11 cellular contexts compared by ENCODE assay signal in genomic region chr3:58356054-58356453, GRCh38. TPM values are rescaled to one million over a fixed set of nuclear protein-coding genes. Genes with fewer than 3 reads are reported as not detected.
DNase-seq lines count a peak whose midpoint lies in the region; ATAC-seq, FAIRE-seq and TF ChIP-seq lines count a peak whose summit lies in the region.
"Had no signal": no experiment of that assay in that cellular context is flagged by ENCODE, and none has a peak within 500 bp of the region (broad histone marks: within the 10 kb centered on the region; RNA-seq: fewer than 3 reads in every experiment).

No MANE protein-coding gene starts in this region.

- no peaks in the 10 kb centered on the region for H3K23me2 ChIP-seq in H1 (ENCODE audit: low read depth, low read length)

- H2BK12ac ChIP-seq in H1 (ENCODE audit: low read depth, low read length), result peak overlapping the region; percentile 6; the same call in 1 of the 2 replicates

- CTCF ChIA-PET in activated CD8-positive, alpha-beta memory T cell treated with anti-CD3 and anti-CD28 coated beads, Interleukin-2, amount 10 ng/mL, durations not matched to agents 7 days and 5 days (lab: Charles Lee), result interaction anchor here (14.1 kb wide), 1 partner anchor 21 kb away, joined by 144 read pairs; the partner anchor contains the start of gene PXK
- CTCF ChIA-PET in H1 (lab: Charles Lee; ENCODE audit: partially characterized antibody), result interaction anchor here (0.7 to 1.3 kb wide), 4 partner anchors 8 to 50 kb away, joined by 3 to 4 read pairs (median 4); partner anchors contain the start of genes HTD2 and RPP14

- POLR2A ChIA-PET in H1 (lab: Charles Lee; ENCODE audit: partially characterized antibody), result no interaction called here

- TF ChIP-seq EP300 in H1 (IDR thresholded peaks at IDR 0.05; ENCODE audit: borderline replicate concordance in 1 of 2, low read depth in 2 of 2, low read length in 2 of 2), result no peak

- no peak overlapping the region for H2BK5ac ChIP-seq in H1 (ENCODE audit: low read depth, low read length)

- H3K18ac ChIP-seq in H1 (ENCODE audit: extremely low read depth, low read length), result no peak overlapping the region

- no peak overlapping the region for H3K4me3 Mint-ChIP-seq in activated CD8-positive, alpha-beta memory T cell treated with anti-CD3 and anti-CD28 coated beads, Interleukin-2, amount 10 ng/mL, durations not matched to agents 7 days and 5 days

- H3K27me3 ChIP-seq in H1 (replicated peaks in 1 of 4; ENCODE audit: control insufficient read depth in 3 of 4, extremely low read depth in 1 of 4, insufficient read depth in 3 of 4, low read length in 3 of 4), result no peaks in the 10 kb centered on the region
- no peaks in the 10 kb centered on the region for H3K27me3 ChIP-seq in smooth muscle cell (ENCODE audit: low read depth)
- H3K27me3 ChIP-seq: SJSA1 had no signal

- H3K36me3 ChIP-seq in H1 (ENCODE audit: control insufficient read depth in 2 of 4, insufficient read depth in 4 of 4, low read length in 3 of 4) (no peaks in the 10 kb centered on the region), smooth muscle cell (ENCODE audit: low read depth) (no peaks in the 10 kb centered on the region)
- H3K36me3 ChIP-seq: SJSA1 had no signal

- H3K79me1 ChIP-seq in H1 (ENCODE audit: low read depth, low read length), result no peaks in the 10 kb centered on the region

- TF ChIP-seq CTCF in H1 (IDR thresholded peaks at IDR 0.05; ENCODE audit: control extremely low read depth in 1 of 3, insufficient read depth in 1 of 3, low read depth in 1 of 3, low read length in 3 of 3) (no peak), smooth muscle cell (IDR thresholded peaks at IDR 0.05; ENCODE audit: borderline replicate concordance, insufficient read depth, poor library complexity, severe bottlenecking) (no peak)

- H4K5ac ChIP-seq in H1 (ENCODE audit: insufficient read length, low read depth, low read length), result no peak overlapping the region

- H3K4me3 ChIP-seq in H1 (ENCODE audit: extremely low read depth in 1 of 4, insufficient read depth in 2 of 4, low read depth in 3 of 4, low read length in 4 of 4), result no peak overlapping the region
- no peak overlapping the region for H3K4me3 ChIP-seq in smooth muscle cell
- H3K4me3 ChIP-seq: SJSA1 had no signal

- no peak for TF ChIP-seq RAD21 in H1 (IDR thresholded peaks at IDR 0.05 in 1 of 2, conservative IDR thresholded peaks at IDR 0.05 in 1 of 2; ENCODE audit: low read depth in 2 of 2, low read length in 2 of 2)

- H3K9me3 ChIP-seq in H1 (ENCODE audit: insufficient read depth in 2 of 2, low read depth in 1 of 2, low read length in 1 of 2), result no peaks in the 10 kb centered on the region
- H3K9me3 ChIP-seq in smooth muscle cell (replicated peaks; ENCODE audit: low read depth), result no peaks in the 10 kb centered on the region
- H3K9me3 ChIP-seq: SJSA1 had no signal

- no peak overlapping the region for H2BK15ac ChIP-seq in H1 (ENCODE audit: low read length)

- no peaks in the 10 kb centered on the region for H3K27me3 Mint-ChIP-seq in activated CD8-positive, alpha-beta memory T cell treated with anti-CD3 and anti-CD28 coated beads, Interleukin-2, amount 10 ng/mL, durations not matched to agents 7 days and 5 days

- no peaks in the 10 kb centered on the region for H3K79me2 ChIP-seq in H1 (ENCODE audit: control insufficient read depth in 1 of 2, insufficient read depth in 2 of 2, low read length in 2 of 2)
- peaks cover 58% of the 10 kb centered on the region for H3K79me2 ChIP-seq in smooth muscle cell (ENCODE audit: low read depth)

- no peak overlapping the region for H4K8ac ChIP-seq in H1 (ENCODE audit: extremely low read depth, insufficient read depth, low read length)

- H3K36me3 Mint-ChIP-seq in activated CD8-positive, alpha-beta memory T cell treated with anti-CD3 and anti-CD28 coated beads, Interleukin-2, amount 10 ng/mL, durations not matched to agents 7 days and 5 days, result peaks cover 18% of the 10 kb centered on the region

- H2AFZ ChIP-seq in H1 (ENCODE audit: low read length), result no peak overlapping the region
- no peak overlapping the region for H2AFZ ChIP-seq in smooth muscle cell (ENCODE audit: low read depth)

- no peak overlapping the region for H2AK5ac ChIP-seq in H1 (ENCODE audit: low read depth, low read length)

- ATAC-seq in activated CD8-positive, alpha-beta memory T cell treated with anti-CD3 and anti-CD28 coated beads, Interleukin-2, amount 10 ng/mL, durations not matched to agents 7 days and 5 days, result no peak
- ATAC-seq in HG03457 (IDR thresholded peaks at IDR 0.05; ENCODE audit: unreplicated experiment), result no peak

- H4K20me1 ChIP-seq in H1 (replicated peaks in 1 of 2; ENCODE audit: control insufficient read depth in 1 of 2, insufficient read depth in 2 of 2, low read length in 2 of 2), result no peaks in the 10 kb centered on the region
- H4K20me1 ChIP-seq in smooth muscle cell (ENCODE audit: low read depth), result peaks cover 23% of the 10 kb centered on the region

- H3K4me1 ChIP-seq in H1 (replicated peaks in 1 of 4; ENCODE audit: control insufficient read depth in 3 of 4, insufficient read depth in 4 of 4, low read length in 3 of 4) (0 out of 7 replicates have a peak, but pooled peaks cover 0 to 3% (median 2%) of the 10 kb centered on the region in 4 experiments), smooth muscle cell (ENCODE audit: low read depth) (no peaks in the 10 kb centered on the region)

- H3K4me1 Mint-ChIP-seq in activated CD8-positive, alpha-beta memory T cell treated with anti-CD3 and anti-CD28 coated beads, Interleukin-2, amount 10 ng/mL, durations not matched to agents 7 days and 5 days, result peaks cover 72% of the 10 kb centered on the region

- no peak overlapping the region for H3K27ac ChIP-seq in H1 (ENCODE audit: low read depth, low read length)
- peak overlapping the region; percentile 15 for H3K27ac ChIP-seq in smooth muscle cell (ENCODE audit: low read depth)
- H3K27ac ChIP-seq: SJSA1 had no signal

- H2BK20ac ChIP-seq in H1 (ENCODE audit: low read length), result no peak overlapping the region

- H3K23ac ChIP-seq in H1 (ENCODE audit: insufficient read length), result no peak overlapping the region

- H3F3A ChIP-seq in smooth muscle cell (ENCODE audit: low read depth), result no peaks in the 10 kb centered on the region

- H3K9me3 Mint-ChIP-seq in activated CD8-positive, alpha-beta memory T cell treated with anti-CD3 and anti-CD28 coated beads, Interleukin-2, amount 10 ng/mL, durations not matched to agents 7 days and 5 days (ENCODE audit: low read depth), result no peaks in the 10 kb centered on the region

- no peak overlapping the region for H2BK120ac ChIP-seq in H1 (replicated peaks; ENCODE audit: low read depth, low read length)

- peak overlapping the region; percentile 79 for H3K27ac Mint-ChIP-seq in activated CD8-positive, alpha-beta memory T cell treated with anti-CD3 and anti-CD28 coated beads, Interleukin-2, amount 10 ng/mL, durations not matched to agents 7 days and 5 days

- H3K4me2 ChIP-seq in H1 (ENCODE audit: insufficient read depth in 1 of 2, low read depth in 2 of 2, low read length in 2 of 2) (no peak overlapping the region), smooth muscle cell (no peak overlapping the region)

- no peak for DNase-seq in activated CD8-positive, alpha-beta memory T cell treated with anti-CD3 and anti-CD28 coated beads, Interleukin-2, amount 10 ng/mL, durations not matched to agents 7 days and 5 days
- DNase-seq in activated CD8-positive, alpha-beta memory T cell treated with anti-CD3 and anti-CD28 coated beads, Interleukin-2, amount 50 U/mL, for 4 hours, result no peak
- peak; percentile 53 to 57 for DNase-seq in NOMO-1 (lab: John Stamatoyannopoulos, UW; ENCODE audit: unreplicated experiment in 2 of 2)
- no peak for DNase-seq in H1 (ENCODE audit: low read depth in 1 of 2, low spot score in 2 of 2)
- DNase-seq in smooth muscle cell (lab: John Stamatoyannopoulos, UW; ENCODE audit: unreplicated experiment), result no peak
- DNase-seq in NCI-H345 (lab: John Stamatoyannopoulos, UW), result no peak
- no peak for DNase-seq in SKM-1 treated with dmso at 0.1 percent for 144 hours (lab: John Stamatoyannopoulos, UW; ENCODE audit: unreplicated experiment)
- DNase-seq: effector CD4-positive, alpha-beta T cell; NCI-H1048 had no signal

- H3K4ac ChIP-seq in H1 (replicated peaks; ENCODE audit: insufficient read length, low read depth, low read length), result no peak overlapping the region

- no peak overlapping the region for H4K91ac ChIP-seq in H1 (replicated peaks; ENCODE audit: insufficient read length, low read length)

- no peak for TF ChIP-seq POLR2A in H1 (IDR thresholded peaks at IDR 0.05; ENCODE audit: control extremely low read depth in 1 of 2, low read depth in 2 of 2, low read length in 2 of 2)

- H3K9ac ChIP-seq in H1 (replicated peaks in 1 of 4; ENCODE audit: extremely low read depth in 1 of 4, low read depth in 3 of 4, low read length in 3 of 4), result no peak overlapping the region
- no peak overlapping the region for H3K9ac ChIP-seq in smooth muscle cell (ENCODE audit: low read depth)

- no peak for FAIRE-seq in H1 (lab: Jason Lieb, UNC)

- H3K14ac ChIP-seq in H1 (ENCODE audit: insufficient read length), result no peak overlapping the region

- 75% methylated on average over 4 of the region's 4 CpGs; no CpG with 5 or more reads in 1 of the 2 experiments for WGBS in H1 (ENCODE audit: extremely low coverage in 1 of 2, insufficient coverage in 1 of 2, insufficient read length in 1 of 2, insufficient replicate concordance in 2 of 2, low coverage in 1 of 2, low lambda C conversion rate in 2 of 2, missing lambda C conversion rate in 1 of 2), 2 experiments
- 30% methylated on average over 4 of the region's 4 CpGs for WGBS in smooth muscle cell (ENCODE audit: low lambda C conversion rate)

- no peak overlapping the region for H3K56ac ChIP-seq in H1 (replicated peaks; ENCODE audit: insufficient read length, low read depth, low read length)

RNA-seq across cellular contexts. Expression of gene PXK, which starts 23.4 kb away (rescaled TPM):
- 10 to 100 TPM; 61.7 to 64.7 TPM for total RNA-seq in activated CD8-positive, alpha-beta memory T cell treated with anti-CD3 and anti-CD28 coated beads, Interleukin-2, amount 10 ng/mL, durations not matched to agents 7 days and 5 days
- 6.2 and 7.1 TPM in 2 replicates for total RNA-seq in H1 (2021; fragmentation: NEBNext Ultra II Directional; extraction: Animal tissue kit (Norgen Biotek cat#: 25700))
- polyA plus RNA-seq in H1 (2011; rRNA removed) (3.5 and 3.6 TPM in 2 replicates), smooth muscle cell (23.8 and 25.1 TPM in 2 replicates)
- polyA plus RNA-seq in H1 (2011; cell fraction: cytosol; rRNA removed), result 5.2 TPM
- 6.3 TPM for polyA plus RNA-seq in H1 (2011; cell fraction: nucleus; rRNA removed)
- polyA plus RNA-seq in H1 (2012, experiment 1 of 2), result 5.0 to 5.9 TPM (median 5.2 TPM) in 4 replicates
- 2.0 TPM for polyA plus RNA-seq in H1 (2012, experiment 2 of 2)
- polyA plus RNA-seq in H1 (2013, experiment 1 of 2), result 5.1 TPM
- polyA plus RNA-seq in H1 (2013, experiment 2 of 2), result 5.1 TPM
- polyA minus RNA-seq in H1 (2011; rRNA and poly(A)+ RNA removed), result 5.7 and 6.0 TPM in 2 replicates
- 3.6 TPM for polyA minus RNA-seq in H1 (2011; cell fraction: cytosol; rRNA and poly(A)+ RNA removed)
- polyA minus RNA-seq in H1 (2011; cell fraction: nucleus; rRNA and poly(A)+ RNA removed), result 6.3 TPM
- total RNA-seq in smooth muscle cell, result 30.5 and 33.3 TPM in 2 replicates

RNA-seq across cellular contexts. Expression of gene HTD2, which starts 49.7 kb away (rescaled TPM):
- 1 to 10 TPM; 6.9 to 7.4 TPM for total RNA-seq in activated CD8-positive, alpha-beta memory T cell treated with anti-CD3 and anti-CD28 coated beads, Interleukin-2, amount 10 ng/mL, durations not matched to agents 7 days and 5 days
- 10.3 and 10.8 TPM in 2 replicates for total RNA-seq in H1 (2021; fragmentation: NEBNext Ultra II Directional; extraction: Animal tissue kit (Norgen Biotek cat#: 25700))
- polyA plus RNA-seq in H1 (2011; rRNA removed), result 5.6 and 8.8 TPM in 2 replicates
- polyA plus RNA-seq in H1 (2011; cell fraction: cytosol; rRNA removed), result 9.4 TPM
- 2.5 TPM for polyA plus RNA-seq in H1 (2011; cell fraction: nucleus; rRNA removed)
- polyA plus RNA-seq in H1 (2012, experiment 1 of 2), result 8.1 to 9.9 TPM (median 8.7 TPM) in 4 replicates
- polyA plus RNA-seq in H1 (2012, experiment 2 of 2), result 6.8 TPM
- polyA plus RNA-seq in H1 (2013, experiment 1 of 2), result 2.4 TPM
- polyA plus RNA-seq in H1 (2013, experiment 2 of 2), result 3.2 TPM
- 10.8 TPM in 2 replicates for polyA minus RNA-seq in H1 (2011; rRNA and poly(A)+ RNA removed)
- 1.0 TPM for polyA minus RNA-seq in H1 (2011; cell fraction: cytosol; rRNA and poly(A)+ RNA removed)
- polyA minus RNA-seq in H1 (2011; cell fraction: nucleus; rRNA and poly(A)+ RNA removed), result 3.2 TPM
- 16.9 and 19.6 TPM in 2 replicates for total RNA-seq in smooth muscle cell
- polyA plus RNA-seq in smooth muscle cell, result 19.4 and 19.7 TPM in 2 replicates

RNA-seq across cellular contexts. Expression of gene RPP14, which starts 50.0 kb away (rescaled TPM):
- 10 to 100 TPM; 12.9 to 16.9 TPM for total RNA-seq in activated CD8-positive, alpha-beta memory T cell treated with anti-CD3 and anti-CD28 coated beads, Interleukin-2, amount 10 ng/mL, durations not matched to agents 7 days and 5 days
- 19.8 and 23.4 TPM in 2 replicates for total RNA-seq in H1 (2021; fragmentation: NEBNext Ultra II Directional; extraction: Animal tissue kit (Norgen Biotek cat#: 25700))
- polyA plus RNA-seq in H1 (2011; rRNA removed) (6.9 and 11.7 TPM in 2 replicates), smooth muscle cell (7.7 and 9.8 TPM in 2 replicates)
- polyA plus RNA-seq in H1 (2011; cell fraction: cytosol; rRNA removed), result 14.7 TPM
- 6.2 TPM for polyA plus RNA-seq in H1 (2011; cell fraction: nucleus; rRNA removed)
- 9.6 to 13.0 TPM (median 10.4 TPM) in 4 replicates for polyA plus RNA-seq in H1 (2012, experiment 1 of 2)
- 4.4 TPM for polyA plus RNA-seq in H1 (2012, experiment 2 of 2)
- 14.6 TPM for polyA plus RNA-seq in H1 (2013, experiment 1 of 2)
- 14.7 TPM for polyA plus RNA-seq in H1 (2013, experiment 2 of 2)
- polyA minus RNA-seq in H1 (2011; rRNA and poly(A)+ RNA removed), result 7.8 and 16.6 TPM in 2 replicates
- 4.1 TPM for polyA minus RNA-seq in H1 (2011; cell fraction: cytosol; rRNA and poly(A)+ RNA removed)
- 10.2 TPM for polyA minus RNA-seq in H1 (2011; cell fraction: nucleus; rRNA and poly(A)+ RNA removed)
- total RNA-seq in smooth muscle cell, result 10.4 and 17.4 TPM in 2 replicates

Comparison
In these comparisons a context has a peak if more than half of its experiments do, and no peak if none do; other contexts are left out.
1. DNase-seq: peak in NOMO-1 (2 of 2); none in activated CD8-positive, alpha-beta memory T cell treated with anti-CD3 and anti-CD28 coated beads, Interleukin-2, amount 10 ng/mL, durations not matched to agents 7 days and 5 days (single experiment), activated CD8-positive, alpha-beta memory T cell treated with anti-CD3 and anti-CD28 coated beads, Interleukin-2, amount 50 U/mL, for 4 hours (single experiment), H1 (0 of 2), smooth muscle cell (single experiment), NCI-H345 (single experiment) and SKM-1 treated with dmso at 0.1 percent for 144 hours (single experiment).